In genomic region chr7:8480466-8480865, GRCh38 we compare ENCODE assay signal across 21 cellular contexts. TPM values are rescaled to one million over a fixed set of nuclear protein-coding genes. Genes with fewer than 3 reads are reported as not detected.
DNase-seq lines count a peak whose midpoint lies in the region; ATAC-seq and TF ChIP-seq lines count a peak whose summit lies in the region.
"Had no signal": no experiment of that assay in that cellular context is flagged by ENCODE, and none has a peak within 500 bp of the region (broad histone marks: within the 10 kb centered on the region; RNA-seq: fewer than 3 reads in every experiment).

No MANE protein-coding gene starts in this region.

- H3K4me3 ChIP-seq in mucosa of descending colon = no peak overlapping the region
- no peak overlapping the region for H3K4me3 ChIP-seq in coronary artery

- H3K27ac ChIP-seq in coronary artery = no peak overlapping the region

- no peaks in the 10 kb centered on the region for H3K4me1 ChIP-seq in mucosa of descending colon (ENCODE audit: low read depth)

- H3K9me3 ChIP-seq in mucosa of descending colon = peaks cover 3% of the 10 kb centered on the region

- in situ Hi-C loops in Caki2 (cut with HindIII; ENCODE audit: low pct_unique_long_range_greater_than_20kb, low sequenced_read_pairs) = no loop called here

- intact Hi-C loops in mucosa of descending colon (cut with DNase I, micrococcal nuclease) = no loop called here

- TF ChIP-seq CTCF in mucosa of descending colon (IDR thresholded peaks at IDR 0.05) = no peak
- no peak for TF ChIP-seq CTCF in coronary artery (IDR thresholded peaks at IDR 0.05)

- no peaks in the 10 kb centered on the region for H3K36me3 ChIP-seq in mucosa of descending colon (ENCODE audit: low read depth)

- DNase-seq in Caki2 (ENCODE audit: low read depth) (peak; percentile 79), LHCN-M2 (ENCODE audit: low read depth) (peak; percentile 100), SHP77 (lab: John Stamatoyannopoulos, UW) (peak; percentile 53 to 61), mucosa of descending colon (no peak), NCI-H1048 (lab: John Stamatoyannopoulos, UW) (no peak), coronary artery (ENCODE audit: low spot score) (no peak)
- DNase-seq: 8988T; CD8-positive, alpha-beta T cell; GF-D8; H9; MV-4-11; NCI-H1417 treated with DMSO at 0.1 percent for 48 hours; NCI-H2029 treated with DMSO at 0.1 percent for 48 hours; NCI-H2171 treated with DMSO at 0.1 percent for 48 hours; NCI-H510A treated with DMSO at 0.1 percent for 48 hours; Right ventricle myocardium superior had no signal

- ATAC-seq in mucosa of descending colon = peak; percentile 65
- no peak for ATAC-seq in HG02588 (IDR thresholded peaks at IDR 0.05; ENCODE audit: unreplicated experiment)
- ATAC-seq in HG02571 (IDR thresholded peaks at IDR 0.05; ENCODE audit: unreplicated experiment) = no peak
- ATAC-seq: CD8-positive, alpha-beta T cell; Panc1 had no signal

RNA-seq across cellular contexts. Expression of gene NXPH1, which starts 47.1 kb away (rescaled TPM):
- total RNA-seq in Caki2 (2014; rRNA removed; shearing (Covaris generic); ENCODE audit: low replicate concordance) = 0.14 TPM in 1 of 2 replicates, not detected in the other
- 1.0 and 2.8 TPM in 2 replicates for total RNA-seq in LHCN-M2 (2014; rRNA removed)
- polyA plus RNA-seq in LHCN-M2 (2012) = not detected
- total RNA-seq in mucosa of descending colon = not detected
- total RNA-seq: CD8-positive, alpha-beta T cell; Daoy; Right ventricle myocardium superior had no signal
- polyA plus RNA-seq: BJ had no signal

Comparison
In these comparisons a context has a peak if more than half of its experiments do, and no peak if none do; other contexts are left out.
1. DNase-seq: peak in Caki2 (single experiment), LHCN-M2 (single experiment) and SHP77 (2 of 2); none in mucosa of descending colon (0 of 3), NCI-H1048 (single experiment) and coronary artery (single experiment).